Comparison of ENCODE assay signal across 1 cellular context in genomic region chr5:5350101-5350500, GRCh38.
TF ChIP-seq lines count a peak whose summit lies in the region.

No MANE protein-coding gene starts in this region.

TF ChIP-seq in K562, 482 proteins besides CTCF, POLR2A, EP300 and RAD21 (continued from another document and continues in another):
- TF ChIP-seq BRF2 (IDR thresholded peaks at IDR 0.05; ENCODE audit: borderline replicate concordance, insufficient read depth, insufficient read length) = no peak
- TF ChIP-seq NR2C2 (CRISPR knock-in tag; IDR thresholded peaks at IDR 0.05) = no peak
- TF ChIP-seq NR2C2 (tag; IDR thresholded peaks at IDR 0.05) = no peak
- TF ChIP-seq CGGBP1 (CRISPR knock-in tag; IDR thresholded peaks at IDR 0.05) = no peak
- no peak for TF ChIP-seq DDX20 (tag; IDR thresholded peaks at IDR 0.05; ENCODE audit: low read depth)
- no peak for TF ChIP-seq ZNF407 (IDR thresholded peaks at IDR 0.05; ENCODE audit: low read depth)
- TF ChIP-seq FIP1L1 (IDR thresholded peaks at IDR 0.05; ENCODE audit: low read depth, low read length, poor library complexity, severe bottlenecking) = no peak
- no peak for TF ChIP-seq E2F1 (CRISPR knock-in tag; IDR thresholded peaks at IDR 0.05)
- TF ChIP-seq MGA (IDR thresholded peaks at IDR 0.05) = no peak
- peak; percentile 18; the same call in 1 of the 2 replicates for TF ChIP-seq MAFK (IDR thresholded peaks at IDR 0.05; ENCODE audit: low read length)
- TF ChIP-seq ZBTB34 (CRISPR knock-in tag; IDR thresholded peaks at IDR 0.05) = no peak
- no peak for TF ChIP-seq NR1H2 (CRISPR knock-in tag; IDR thresholded peaks at IDR 0.05)
- TF ChIP-seq HLTF (IDR thresholded peaks at IDR 0.05) = no peak
- no peak for TF ChIP-seq MAFF (IDR thresholded peaks at IDR 0.05; ENCODE audit: low read length)
- TF ChIP-seq BACH1 (tag; IDR thresholded peaks at IDR 0.05) = no peak
- no peak for TF ChIP-seq ZNF668 (CRISPR knock-in tag; IDR thresholded peaks at IDR 0.05)
- TF ChIP-seq ATF3 (IDR thresholded peaks at IDR 0.05) = peak; percentile 86
- no peak for TF ChIP-seq ATF3 (CRISPR knock-in tag; conservative IDR thresholded peaks at IDR 0.05)
- TF ChIP-seq ZNF24 (IDR thresholded peaks at IDR 0.05) = no peak
- no peak for TF ChIP-seq FOXM1 (IDR thresholded peaks at IDR 0.05; ENCODE audit: low read depth)
- TF ChIP-seq FOXM1 (CRISPR knock-in tag; IDR thresholded peaks at IDR 0.05; ENCODE audit: low read depth) = no peak
- TF ChIP-seq LARP7 (IDR thresholded peaks at IDR 0.05) = no peak
- no peak for TF ChIP-seq THRAP3 (IDR thresholded peaks at IDR 0.05; ENCODE audit: borderline replicate concordance)
- no peak for TF ChIP-seq PHF21A (IDR thresholded peaks at IDR 0.05; ENCODE audit: borderline replicate concordance, low read depth)
- TF ChIP-seq ZBTB7A (IDR thresholded peaks at IDR 0.05; ENCODE audit: borderline replicate concordance, control insufficient read depth, low read depth, low read length) = 0 out of 2 replicates have a peak, but pooled peaks have one; percentile 29
- no peak for TF ChIP-seq GATA2 (CRISPR knock-in tag; IDR thresholded peaks at IDR 0.05)
- no peak for TF ChIP-seq ZNF707 (CRISPR knock-in tag; conservative IDR thresholded peaks at IDR 0.05)
- no peak for TF ChIP-seq SMAD3 (CRISPR knock-in tag; conservative IDR thresholded peaks at IDR 0.05)
- TF ChIP-seq ZNF146 (CRISPR knock-in tag; IDR thresholded peaks at IDR 0.05; ENCODE audit: unreplicated experiment) = no peak
- TF ChIP-seq FOXJ2 (tag; IDR thresholded peaks at IDR 0.05) = no peak
- no peak for TF ChIP-seq SMARCC2 (IDR thresholded peaks at IDR 0.05; ENCODE audit: low read depth)
- TF ChIP-seq ZBTB1 (CRISPR knock-in tag; IDR thresholded peaks at IDR 0.05; ENCODE audit: borderline replicate concordance, low read depth) = no peak
